ENCODE assay signal across 12 cellular contexts in genomic region chr16:75219838-75220237, GRCh38. TPM values are rescaled to one million over a fixed set of nuclear protein-coding genes. Genes with fewer than 3 reads are reported as not detected.
DNase-seq lines count a peak whose midpoint lies in the region; ATAC-seq, FAIRE-seq and TF ChIP-seq lines count a peak whose summit lies in the region.
"Had no signal": no experiment of that assay in that cellular context is flagged by ENCODE, and none has a peak within 500 bp of the region (broad histone marks: within the 10 kb centered on the region; RNA-seq: fewer than 3 reads in every experiment).

No MANE protein-coding gene starts in this region.

- H3K79me2 ChIP-seq in Loucy (ENCODE audit: insufficient read depth, low read length) (no peaks in the 10 kb centered on the region), astrocyte (ENCODE audit: insufficient read depth, low read length) (no peaks in the 10 kb centered on the region)

- no peak overlapping the region for H3K4me3 ChIP-seq in BLaER1 treated with 17β-estradiol and CSF1 and Interleukin-3, amounts not matched to agents 10 nM and 100 nM
- H3K4me3 ChIP-seq in Loucy (ENCODE audit: low read length, poor library complexity, severe bottlenecking): peak overlapping the region; percentile 37
- H3K4me3 ChIP-seq in astrocyte (ENCODE audit: insufficient read depth, low read depth, low read length): no peak overlapping the region

- H3K36me3 ChIP-seq in BLaER1 treated with 17β-estradiol and CSF1 and Interleukin-3, amounts not matched to agents 10 nM and 100 nM: no peaks in the 10 kb centered on the region
- H3K36me3 ChIP-seq in Loucy (ENCODE audit: insufficient read depth, low read length): no peaks in the 10 kb centered on the region
- no peaks in the 10 kb centered on the region for H3K36me3 ChIP-seq in astrocyte (ENCODE audit: insufficient read depth, low read length)

- peak overlapping the region in 10 of 11 experiments; percentile 6 to 58 (median 47); a peak in 16 of 22 replicates for H3K4me2 ChIP-seq in BLaER1 treated with 17β-estradiol and CSF1 and Interleukin-3, amounts not matched to agents 10 nM and 100 nM
- H3K4me2 ChIP-seq in Loucy (ENCODE audit: low read depth, low read length, poor library complexity, severe bottlenecking) (peak overlapping the region; percentile 53), astrocyte (ENCODE audit: low read length) (no peak overlapping the region)

- H3K36me3 Mint-ChIP-seq in astrocyte (ENCODE audit: low read depth, unreplicated experiment): peaks cover 4% of the 10 kb centered on the region

- H3K4me1 ChIP-seq in BLaER1 treated with 17β-estradiol and CSF1 and Interleukin-3, amounts not matched to agents 10 nM and 100 nM: peaks cover 0 to 19% (median 13%) of the 10 kb centered on the region in 10 experiments; a peak in 14 of 20 replicates
- H3K4me1 ChIP-seq in Loucy (ENCODE audit: insufficient read depth, low read length, poor library complexity, severe bottlenecking): no peaks in the 10 kb centered on the region
- no peaks in the 10 kb centered on the region for H3K4me1 ChIP-seq in astrocyte (ENCODE audit: insufficient read depth, low read length)

- FAIRE-seq in astrocyte (lab: Jason Lieb, UNC) (no peak), HTR-8/SVneo (lab: Jason Lieb, UNC) (no peak), RCC 7860 (lab: Jason Lieb, UNC) (no peak)

- H4K20me1 ChIP-seq in BLaER1 treated with 17β-estradiol and CSF1 and Interleukin-3, amounts not matched to agents 10 nM and 100 nM: peaks cover 0 to 24% (median 0%) of the 10 kb centered on the region in 11 experiments; a peak in 4 of 22 replicates
- H4K20me1 ChIP-seq in Loucy (ENCODE audit: insufficient read depth, low read length, poor library complexity, severe bottlenecking) (no peaks in the 10 kb centered on the region), astrocyte (ENCODE audit: insufficient read depth, low read length) (peaks cover 1% of the 10 kb centered on the region)

- DNase-seq in astrocyte (ENCODE audit: low read depth) (no peak), HTR-8/SVneo (ENCODE audit: insufficient read length, low spot score) (no peak), RCC 7860 (ENCODE audit: low spot score) (no peak), left ventricle myocardium superior (no peak)
- DNase-seq: COR-L47, head of caudate nucleus had no signal

- H3K27me3 ChIP-seq in BLaER1 treated with 17β-estradiol and CSF1 and Interleukin-3, amounts not matched to agents 10 nM and 100 nM: peaks cover 0 to 43% (median 0%) of the 10 kb centered on the region in 11 experiments; a peak in 4 of 22 replicates
- H3K27me3 ChIP-seq in Loucy (ENCODE audit: insufficient read depth, low read length, poor library complexity, severe bottlenecking) (no peaks in the 10 kb centered on the region), astrocyte (ENCODE audit: insufficient read depth, low read length) (no peaks in the 10 kb centered on the region)

- H3K9me3 Mint-ChIP-seq in astrocyte (ENCODE audit: unreplicated experiment): no peaks in the 10 kb centered on the region

- H3K4me1 Mint-ChIP-seq in astrocyte (ENCODE audit: low read depth, unreplicated experiment): peaks cover 2% of the 10 kb centered on the region

- peaks cover 4% of the 10 kb centered on the region for H3K27me3 Mint-ChIP-seq in astrocyte (ENCODE audit: low read depth, unreplicated experiment)

- H2AFZ ChIP-seq in Loucy (ENCODE audit: low read length): peak overlapping the region; percentile 64; the same call in 1 of the 2 replicates
- no peak overlapping the region for H2AFZ ChIP-seq in astrocyte (ENCODE audit: low read depth, low read length)

- H3K4me3 Mint-ChIP-seq in astrocyte (ENCODE audit: unreplicated experiment): no peak overlapping the region

- no peak for TF ChIP-seq CTCF in Loucy (conservative IDR thresholded peaks at IDR 0.05; ENCODE audit: low read length)
- TF ChIP-seq CTCF in astrocyte (IDR thresholded peaks at IDR 0.05; ENCODE audit: insufficient read depth, low read depth, low read length): no peak

- H3K9me2 ChIP-seq in Loucy (replicated peaks; ENCODE audit: low read depth, low read length): no peaks in the 10 kb centered on the region

- intact Hi-C loops in left ventricle myocardium superior (cut with micrococcal nuclease): no loop called here

- ATAC-seq in GM18870 (IDR thresholded peaks at IDR 0.05; ENCODE audit: unreplicated experiment) (peak; percentile 60), HG03097 (IDR thresholded peaks at IDR 0.05; ENCODE audit: low FRiP score, unreplicated experiment) (no peak), left ventricle myocardium superior (no peak)

- no peak overlapping the region for H3K27ac ChIP-seq in BLaER1 treated with 17β-estradiol and CSF1 and Interleukin-3, amounts not matched to agents 10 nM and 100 nM
- H3K27ac ChIP-seq in astrocyte (ENCODE audit: low read depth, low read length): no peak overlapping the region

- H3K9me3 ChIP-seq in BLaER1 treated with 17β-estradiol and CSF1 and Interleukin-3, amounts not matched to agents 10 nM and 100 nM (replicated peaks in 1 of 11): no peaks in the 10 kb centered on the region
- H3K9me3 ChIP-seq in Loucy (ENCODE audit: insufficient read depth, low read depth, low read length) (no peaks in the 10 kb centered on the region), astrocyte (ENCODE audit: insufficient read depth, low read depth, low read length) (no peaks in the 10 kb centered on the region)

- H3K27ac Mint-ChIP-seq in astrocyte (ENCODE audit: unreplicated experiment): peak overlapping the region; percentile 47

- no peaks in the 10 kb centered on the region for H3F3A ChIP-seq in Loucy (ENCODE audit: low read depth)

- 0 out of 22 replicates have a peak overlapping the region, but pooled peaks of 2 of the 11 experiments have one; percentile 7 to 20 for H3K9ac ChIP-seq in BLaER1 treated with 17β-estradiol and CSF1 and Interleukin-3, amounts not matched to agents 10 nM and 100 nM
- no peak overlapping the region for H3K9ac ChIP-seq in Loucy (ENCODE audit: low read depth, low read length, poor library complexity, severe bottlenecking)
- no peak overlapping the region for H3K9ac ChIP-seq in astrocyte (ENCODE audit: low read length)

RNA-seq across cellular contexts. Expression of gene CTRB1, which starts 1.1 kb away (rescaled TPM):
- total RNA-seq in astrocyte (not detected in 2 replicates), left ventricle myocardium superior (not detected)
- total RNA-seq: renal cortical epithelial cell; T-helper 2 cell treated with Interferon-gamma antibody and Interleukin-4, amounts not matched to agents 100 ng/mL and 5 ng/mL, for 36 hours had no signal

RNA-seq across cellular contexts. Expression of gene CTRB2, which starts 12.9 kb away (rescaled TPM):
- total RNA-seq in astrocyte (0.43 TPM in 1 of 2 replicates, not detected in the other), left ventricle myocardium superior (not detected)
- total RNA-seq: renal cortical epithelial cell; T-helper 2 cell treated with Interferon-gamma antibody and Interleukin-4, amounts not matched to agents 100 ng/mL and 5 ng/mL, for 36 hours had no signal

RNA-seq across cellular contexts. Expression of gene BCAR1, which starts 31.6 kb away (rescaled TPM):
- 241 and 296 TPM in 2 replicates for total RNA-seq in astrocyte
- total RNA-seq in left ventricle myocardium superior: 82.9 TPM
- total RNA-seq: T-helper 2 cell treated with Interferon-gamma antibody and Interleukin-4, amounts not matched to agents 100 ng/mL and 5 ng/mL, for 36 hours had no signal
